ENCODE assay signal across 11 cellular contexts in genomic region chr20:36624068-36624813, GRCh38. TPM values are rescaled to one million over a fixed set of nuclear protein-coding genes. Genes with fewer than 3 reads are reported as not detected.
DNase-seq lines count a peak whose midpoint lies in the region; ATAC-seq, FAIRE-seq and TF ChIP-seq lines count a peak whose summit lies in the region.
"Had no signal": no experiment of that assay in that cellular context is flagged by ENCODE, and none has a peak within 500 bp of the region (broad histone marks: within the 10 kb centered on the region; RNA-seq: fewer than 3 reads in every experiment).

No MANE protein-coding gene starts in this region.

- H3K27me3 ChIP-seq in bronchial epithelial cell (ENCODE audit: control insufficient read depth, insufficient read depth, low read length) (no peaks in the 10 kb centered on the region), lower lobe of right lung (ENCODE audit: low read depth) (no peaks in the 10 kb centered on the region)
- H3K27me3 ChIP-seq: breast epithelium had no signal

- H3K4me3 ChIP-seq in bronchial epithelial cell (ENCODE audit: low read depth, low read length) (no peak overlapping the region), lower lobe of right lung (no peak overlapping the region)
- H3K4me3 ChIP-seq: breast epithelium had no signal

- FAIRE-seq in bronchial epithelial cell (lab: Jason Lieb, UNC) (peak; percentile 40), urothelium cell line (lab: Jason Lieb, UNC) (no peak)

- ATAC-seq in lower lobe of right lung (peak; percentile 70 to 82), GM21529 (IDR thresholded peaks at IDR 0.05; ENCODE audit: unreplicated experiment) (no peak), GM19455 (IDR thresholded peaks at IDR 0.05; ENCODE audit: unreplicated experiment) (no peak)

- TF ChIP-seq CTCF in C4-2B (conservative IDR thresholded peaks at IDR 0.05) (no peak; the same call in 1 of the 2 replicates), bronchial epithelial cell (IDR thresholded peaks at IDR 0.05; ENCODE audit: insufficient read depth, low read length, severe bottlenecking) (no peak), lower lobe of right lung (IDR thresholded peaks at IDR 0.05) (no peak)

- H3K9me3 ChIP-seq in lower lobe of right lung, result no peaks in the 10 kb centered on the region
- H3K9me3 ChIP-seq: breast epithelium had no signal

- peaks cover 9% of the 10 kb centered on the region for H3K4me1 ChIP-seq in lower lobe of right lung
- H3K4me1 ChIP-seq: breast epithelium had no signal

- H3K36me3 ChIP-seq in bronchial epithelial cell (ENCODE audit: control insufficient read depth, insufficient read depth, low read length), result no peaks in the 10 kb centered on the region
- no peaks in the 10 kb centered on the region for H3K36me3 ChIP-seq in lower lobe of right lung
- H3K36me3 ChIP-seq: breast epithelium had no signal

- intact Hi-C loops in lower lobe of right lung (cut with DNase I), result no loop called here

- peak; percentile 82 for DNase-seq in NCI-H2029 (lab: John Stamatoyannopoulos, UW)
- DNase-seq in bronchial epithelial cell (ENCODE audit: low read depth), result peak; percentile 6
- DNase-seq in lower lobe of right lung, result no peak
- DNase-seq in RKO (ENCODE audit: low spot score), result no peak
- no peak for DNase-seq in urothelium cell line (ENCODE audit: low spot score)
- DNase-seq: glutamatergic neuron, NCI-H82 had no signal

- H3K27ac ChIP-seq in C4-2B, result peak overlapping the region; percentile 68
- peak overlapping the region; percentile 18 for H3K27ac ChIP-seq in lower lobe of right lung

RNA-seq across cellular contexts. Expression of gene RAB5IF, which starts 18.7 kb away (rescaled TPM):
- total RNA-seq in bronchial epithelial cell (105 and 120 TPM in 2 replicates), lower lobe of right lung (100.0 TPM)

RNA-seq across cellular contexts. Expression of gene SLA2, which starts 21.8 kb away (rescaled TPM):
- not detected in 2 replicates for total RNA-seq in bronchial epithelial cell
- total RNA-seq in lower lobe of right lung, result 1.4 TPM

RNA-seq across cellular contexts. Expression of gene TGIF2, which starts 50.8 kb away (rescaled TPM):
- 1.9 and 8.2 TPM in 2 replicates for total RNA-seq in bronchial epithelial cell
- total RNA-seq in lower lobe of right lung, result 12.4 TPM

Comparison
In these comparisons a context has a peak if more than half of its experiments do, and no peak if none do; other contexts are left out.
1. DNase-seq: peak in NCI-H2029 (single experiment) and bronchial epithelial cell (single experiment); none in lower lobe of right lung (single experiment), RKO (single experiment) and urothelium cell line (single experiment).
2. ATAC-seq: peak in lower lobe of right lung (2 of 2); none in GM21529 (single experiment) and GM19455 (single experiment).